Comparison of ENCODE assay signal across 13 cellular contexts in the genomic region with DNA sequence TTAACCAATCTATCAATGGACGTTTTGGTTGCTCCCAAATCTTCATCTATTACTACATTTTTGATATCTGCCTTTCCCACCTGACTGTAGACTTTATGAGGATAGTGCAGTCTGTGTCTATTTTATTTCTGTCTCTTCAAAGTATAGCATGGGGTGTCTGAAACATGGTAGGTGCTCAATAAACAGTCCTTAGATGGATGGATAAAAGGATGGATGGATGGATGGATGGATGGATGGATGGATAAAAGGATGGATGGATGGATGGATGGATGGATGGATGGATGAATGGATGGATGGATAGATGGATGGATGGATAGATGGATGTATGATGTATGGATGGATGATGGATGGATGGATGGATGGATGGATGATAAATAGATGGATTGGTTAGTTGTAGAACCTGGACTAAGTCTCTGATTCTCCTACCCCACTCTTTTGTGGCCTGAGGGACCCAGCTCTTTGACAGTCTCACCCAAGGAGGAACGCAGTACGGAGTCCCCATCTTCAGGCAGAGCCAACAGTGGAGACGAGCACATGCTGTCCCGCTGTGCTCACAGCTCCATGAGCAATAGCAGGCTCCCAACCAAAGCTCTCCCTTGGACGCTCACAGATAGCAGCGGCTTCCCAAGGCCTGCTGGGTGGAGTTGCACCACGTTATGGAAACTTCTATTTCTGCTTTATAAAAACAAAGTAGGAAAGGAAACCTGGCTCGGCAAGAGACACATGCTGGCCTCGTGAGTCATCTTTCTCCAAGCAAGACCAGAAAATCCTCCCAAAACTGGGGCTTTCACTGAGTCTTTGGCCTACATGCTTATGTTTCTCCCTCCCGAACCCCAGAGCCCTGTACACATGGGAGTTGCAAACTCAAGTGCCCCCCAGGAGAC.
DNase-seq lines count a peak whose midpoint lies in the region; ATAC-seq and TF ChIP-seq lines count a peak whose summit lies in the region.
"Had no signal": no experiment of that assay in that cellular context is flagged by ENCODE, and none has a peak within 500 bp of the region (broad histone marks: within the 10 kb centered on the region; RNA-seq: fewer than 3 reads in every experiment).

No MANE protein-coding gene starts in this region.

- H3K27me3 ChIP-seq in esophagus muscularis mucosa (no peaks in the 10 kb centered on the region), aorta (ENCODE audit: control insufficient read depth in 1 of 2, insufficient read depth in 2 of 2, low read length in 1 of 2) (no peaks in the 10 kb centered on the region)

- peak; percentile 51 for TF ChIP-seq EP300 in esophagus muscularis mucosa (IDR thresholded peaks at IDR 0.05)

- TF ChIP-seq CTCF in esophagus muscularis mucosa (IDR thresholded peaks at IDR 0.05) = peak in 1 of 3 experiments; percentile 22

- 51% methylated on average over 7 of the region's 11 CpGs for WGBS in esophagus muscularis mucosa
- WGBS in aorta, 2 donors = 12 to 13% methylated on average over 11 of the region's 11 CpGs

- intact Hi-C loops in Right ventricle myocardium inferior (cut with DNase I) = loop anchor here (10.0 kb wide), 2 partner anchors 109 to 699 kb away; partner anchors contain the start of gene MN1
- intact Hi-C loops in cardiac septum (cut with DNase I) = loop anchor here (5.0 to 10.0 kb wide), 2 partner anchors 107 to 699 kb away; partner anchors contain the start of gene MN1
- intact Hi-C loops in esophagus muscularis mucosa (cut with DNase I) = loop anchor here (5.0 kb wide), 1 partner anchor 97 kb away; no protein-coding TSS in a partner anchor
- intact Hi-C loops in aorta (cut with DNase I) = loop anchor here (5.0 kb wide), 3 partner anchors 83 to 218 kb away; no protein-coding TSS in a partner anchor

- peak; percentile 83 for DNase-seq in Right ventricle myocardium inferior (ENCODE audit: missing footprints)
- no peak for DNase-seq in cardiac septum (ENCODE audit: low spot score)
- DNase-seq in esophagus muscularis mucosa (ENCODE audit: extremely low spot score) = no peak
- peak; percentile 90 for DNase-seq in non-pigmented ciliary epithelial cell (ENCODE audit: low read depth)
- peak; percentile 82 to 88 for DNase-seq in aorta
- no peak for DNase-seq in cerebellum (ENCODE audit: low spot score)
- no peak for DNase-seq in RPMI8226
- DNase-seq: activated effector memory CD4-positive, alpha-beta T cell treated with anti-CD3 and anti-CD28 coated beads, Interleukin-2, amount 50 U/mL, for 16 hours; midbrain; NCI-H524 treated with DMSO at 0.1 percent for 48 hours; T-helper 9 cell had no signal

- H3K4me1 ChIP-seq in esophagus muscularis mucosa = peaks cover 37 to 73% (median 68%) of the 10 kb centered on the region in 4 donors
- peaks cover 8 to 14% of the 10 kb centered on the region in 2 donors for H3K4me1 ChIP-seq in aorta (ENCODE audit: control insufficient read depth in 1 of 2, insufficient read depth in 2 of 2, low read length in 2 of 2)

- H3K36me3 ChIP-seq in esophagus muscularis mucosa (no peaks in the 10 kb centered on the region), aorta (ENCODE audit: control insufficient read depth in 1 of 2, insufficient read depth in 2 of 2, low read length in 1 of 2) (no peaks in the 10 kb centered on the region)

- peak overlapping the region; percentile 75 to 86 (median 83) for H3K27ac ChIP-seq in esophagus muscularis mucosa (replicated peaks in 1 of 4)
- H3K27ac ChIP-seq in aorta (ENCODE audit: low read depth in 1 of 2, low read length in 2 of 2) = peak overlapping the region; percentile 97

- ATAC-seq in Right ventricle myocardium inferior (peak; percentile 97), aorta (ENCODE audit: low FRiP score) (peak; percentile 88), HG03097 (IDR thresholded peaks at IDR 0.05; ENCODE audit: low FRiP score, unreplicated experiment) (no peak)
- ATAC-seq: GM12878 had no signal

- H3K4me3 ChIP-seq in esophagus muscularis mucosa (no peak overlapping the region), aorta (ENCODE audit: low read length in 2 of 2) (no peak overlapping the region)
- H3K4me3 ChIP-seq: GM12878 had no signal

- H3K9me3 ChIP-seq in esophagus muscularis mucosa (no peaks in the 10 kb centered on the region), aorta (ENCODE audit: control insufficient read depth, low read length) (no peaks in the 10 kb centered on the region)

- no peak for TF ChIP-seq POLR2A in esophagus muscularis mucosa (IDR thresholded peaks at IDR 0.05; ENCODE audit: low read depth)

Comparison
In these comparisons a context has a peak if more than half of its experiments do, and no peak if none do; other contexts are left out.
1. DNase-seq: peak in Right ventricle myocardium inferior (single experiment), non-pigmented ciliary epithelial cell (single experiment) and aorta (2 of 2); none in cardiac septum (single experiment), esophagus muscularis mucosa (single experiment), cerebellum (single experiment) and RPMI8226 (single experiment).